25 cellular contexts compared by ENCODE assay signal in the genomic region with DNA sequence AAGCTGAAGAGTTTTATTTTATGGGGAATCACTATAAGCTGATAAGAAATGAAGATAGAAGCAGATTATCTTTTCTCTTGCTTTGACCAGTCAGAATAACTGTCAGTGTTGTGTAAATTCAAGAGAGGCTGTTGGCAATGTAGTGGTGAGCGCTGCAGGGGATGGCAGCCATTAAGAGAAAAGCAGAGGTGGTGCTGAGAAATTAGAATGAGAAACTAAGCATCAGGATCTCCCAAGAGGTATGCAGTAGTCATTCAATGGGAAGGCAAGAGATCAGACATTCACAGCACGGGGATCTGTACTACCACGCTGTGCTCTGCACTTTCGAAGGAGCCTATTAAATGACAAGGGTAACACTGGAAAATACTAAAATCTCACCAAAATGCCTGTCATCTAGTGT.
"Had no signal": no experiment of that assay in that cellular context is flagged by ENCODE, and none has a peak within 500 bp of the region (broad histone marks: within the 10 kb centered on the region; RNA-seq: fewer than 3 reads in every experiment).

No MANE protein-coding gene starts in this region.

- H3K9ac ChIP-seq: SK-N-SH had no signal

- H3K9me3 ChIP-seq: Peyer's patch, SJCRH30, SK-N-SH had no signal

- H3K27me3 ChIP-seq: Peyer's patch, SJCRH30 had no signal

- FAIRE-seq: astrocyte had no signal

- H3K4me3 ChIP-seq: Peyer's patch, SJCRH30 had no signal

- H3K4me2 ChIP-seq: SK-N-SH had no signal

- H3K36me3 ChIP-seq: Peyer's patch, SJCRH30 had no signal

- H3K9me2 ChIP-seq: SK-N-SH had no signal

- H3K27ac ChIP-seq: Peyer's patch, RWPE1, SJCRH30, VCaP had no signal

- DNase-seq: activated CD4-positive, alpha-beta memory T cell treated with anti-CD3 and anti-CD28 coated beads, Interleukin-2, amount 10 ng/mL, durations not matched to agents 7 days and 5 days; activated CD4-positive, alpha-beta T cell treated with anti-CD3 and anti-CD28 coated beads for 36 hours; activated CD4-positive, alpha-beta T cell treated with anti-CD3 and anti-CD28 coated beads, Interleukin-2, amount 50 U/mL, for 1 hour; activated gamma-delta T cell; activated naive CD4-positive, alpha-beta T cell treated with anti-CD3 and anti-CD28 coated beads for 36 hours; activated T-cell treated with anti-CD3 and anti-CD28 coated beads for 4 hours; activated T-cell treated with anti-CD3 and anti-CD28 coated beads, Interleukin-2, amount 50 U/mL, for 48 hours; amygdala; MM.1S; NCI-H1105; NCI-H1436; NCI-H1694 treated with DMSO at 0.1 percent for 48 hours; NCI-H2029 treated with DMSO at 0.1 percent for 48 hours; NCI-H345; NCI-H510A; NCI-H526 treated with DMSO at 0.1 percent for 48 hours; NK-92 treated with Interleukin-12 subunit alpha and Interleukin-12 subunit beta, amount 100 ng/mL, for 24 hours; Peyer's patch; Right ventricle myocardium superior; SJCRH30; SK-N-SH; T-helper 1 cell had no signal

- H3K4me1 ChIP-seq: Peyer's patch had no signal
